In the genomic region with DNA sequence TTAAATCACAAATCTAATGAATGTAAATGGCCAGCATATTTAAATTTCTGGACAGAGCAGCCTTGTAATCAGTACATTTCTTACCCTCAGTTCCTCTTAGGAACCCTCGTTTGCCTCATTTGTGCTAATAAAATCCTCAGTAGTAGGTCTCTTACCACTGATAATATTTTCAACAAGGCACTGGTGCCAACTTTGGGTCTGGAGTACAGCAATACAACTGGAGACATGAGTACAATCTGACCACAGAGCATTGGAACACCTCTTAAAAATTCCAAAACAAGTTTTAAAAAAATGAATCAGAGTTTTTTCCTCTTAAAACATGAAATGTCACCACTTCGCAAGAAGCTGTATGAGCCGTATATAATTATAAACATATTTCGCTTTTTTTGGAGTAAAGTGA, we compare ENCODE assay signal across 22 cellular contexts.
"Had no signal": no experiment of that assay in that cellular context is flagged by ENCODE, and none has a peak within 500 bp of the region (broad histone marks: within the 10 kb centered on the region; RNA-seq: fewer than 3 reads in every experiment).

No MANE protein-coding gene starts in this region.

- H3K4me3 Mint-ChIP-seq: memory B cell; mesothelial cell of epicardium; natural killer cell; neural crest cell; stimulated activated effector memory CD8-positive, alpha-beta T cell treated with anti-CD3 and anti-CD28 coated beads, Interleukin-12 subunit alpha, Interleukin-12 subunit beta, amount 100 ng/mL, for 72 hours had no signal

- DNase-seq: colonic mucosa; dermis blood vessel endothelial cell; gastrocnemius medialis; heart right ventricle; islet precursor cell; left ventricle myocardium inferior; lower lobe of right lung; natural killer cell; nucleus accumbens; pancreas; right cardiac atrium; stimulated activated CD4-positive, alpha-beta T cell treated with anti-CD3 and anti-CD28 coated beads, Interleukin-4, amount 100 ng/mL, for 1 hour; stimulated activated CD8-positive, alpha-beta memory T cell treated with anti-CD3 and anti-CD28 coated beads, Interleukin-4, amount 100 ng/mL, for 48 hours; stimulated activated naive CD8-positive, alpha-beta T cell treated with anti-CD3 and anti-CD28 coated beads, Interleukin-15, Interleukin-2, amounts not matched to agents 100 U/mL and 50 U/mL, for 24 hours; tibial artery; upper lobe of left lung; uterus had no signal

- H3K9me3 Mint-ChIP-seq: memory B cell; mesothelial cell of epicardium; natural killer cell; neural crest cell; stimulated activated effector memory CD8-positive, alpha-beta T cell treated with anti-CD3 and anti-CD28 coated beads, Interleukin-12 subunit alpha, Interleukin-12 subunit beta, amount 100 ng/mL, for 72 hours had no signal

- H3K36me3 Mint-ChIP-seq: memory B cell; mesothelial cell of epicardium; natural killer cell; stimulated activated effector memory CD8-positive, alpha-beta T cell treated with anti-CD3 and anti-CD28 coated beads, Interleukin-12 subunit alpha, Interleukin-12 subunit beta, amount 100 ng/mL, for 72 hours had no signal

- ATAC-seq: gastrocnemius medialis; heart right ventricle; lower lobe of right lung; natural killer cell; pancreas; stimulated activated effector memory CD8-positive, alpha-beta T cell treated with anti-CD3 and anti-CD28 coated beads, Interleukin-12 subunit alpha, Interleukin-12 subunit beta, amount 100 ng/mL, for 72 hours; stimulated activated naive CD8-positive, alpha-beta T cell treated with anti-CD3 and anti-CD28 coated beads, Interleukin-15, Interleukin-2, amounts not matched to agents 100 U/mL and 50 U/mL, for 24 hours had no signal

- H3K27ac Mint-ChIP-seq: memory B cell; mesothelial cell of epicardium; natural killer cell; progenitor cell of endocrine pancreas; stimulated activated effector memory CD8-positive, alpha-beta T cell treated with anti-CD3 and anti-CD28 coated beads, Interleukin-12 subunit alpha, Interleukin-12 subunit beta, amount 100 ng/mL, for 72 hours had no signal

- H3K4me1 Mint-ChIP-seq: memory B cell; mesothelial cell of epicardium; natural killer cell; neural crest cell; stimulated activated effector memory CD8-positive, alpha-beta T cell treated with anti-CD3 and anti-CD28 coated beads, Interleukin-12 subunit alpha, Interleukin-12 subunit beta, amount 100 ng/mL, for 72 hours had no signal

- H3K27me3 Mint-ChIP-seq: progenitor cell of endocrine pancreas had no signal
